In genomic region chr20:64255361-64256281, GRCh38 we compare ENCODE assay signal across 1 cellular context.
TF ChIP-seq lines count a peak whose summit lies in the region.

PCMTD2 (plus strand) TSS chr20:64255748; CDS start chr20:64259966, 4,218 bp downstream.

TF ChIP-seq in HepG2, 621 proteins besides CTCF, POLR2A, EP300 and RAD21 (continued from another document):
- no peak for TF ChIP-seq ZNF615 (CRISPR knock-in tag; IDR thresholded peaks at IDR 0.05; ENCODE audit: borderline replicate concordance)
- no peak for TF ChIP-seq MIER2 (CRISPR knock-in tag; IDR thresholded peaks at IDR 0.05)
- TF ChIP-seq NFYC (CRISPR knock-in tag; IDR thresholded peaks at IDR 0.05), result no peak; the same call in 1 of the 2 replicates
- no peak for TF ChIP-seq SYNCRIP (IDR thresholded peaks at IDR 0.05; ENCODE audit: insufficient read depth, low read depth, low read length)
- TF ChIP-seq ZNF3 (CRISPR knock-in tag; IDR thresholded peaks at IDR 0.05), result no peak
- TF ChIP-seq TGIF2 (CRISPR knock-in tag; IDR thresholded peaks at IDR 0.05), result peak; percentile 52; the same call in 1 of the 2 replicates
- no peak for TF ChIP-seq ATRX (CRISPR knock-in tag; IDR thresholded peaks at IDR 0.05; ENCODE audit: borderline replicate concordance)
- peak; percentile 33; the same call in 1 of the 2 replicates for TF ChIP-seq ZFP41 (CRISPR knock-in tag; IDR thresholded peaks at IDR 0.05; ENCODE audit: borderline replicate concordance)
